ENCODE assay signal across 19 cellular contexts in genomic region chr15:63365004-63365555, GRCh38. TPM values are rescaled to one million over a fixed set of nuclear protein-coding genes. Genes with fewer than 3 reads are reported as not detected.
"Had no signal": no experiment of that assay in that cellular context is flagged by ENCODE, and none has a peak within 500 bp of the region (broad histone marks: within the 10 kb centered on the region; RNA-seq: fewer than 3 reads in every experiment).

No MANE protein-coding gene starts in this region.

- H3K4me3 ChIP-seq: smooth muscle cell had no signal

- H3K4me3 Mint-ChIP-seq: activated CD4-positive, alpha-beta memory T cell treated with anti-CD3 and anti-CD28 coated beads, Interleukin-2, amount 10 ng/mL, durations not matched to agents 7 days and 5 days; activated CD8-positive, alpha-beta memory T cell treated with anti-CD3 and anti-CD28 coated beads, Interleukin-2, amount 10 ng/mL, durations not matched to agents 7 days and 5 days; activated naive CD4-positive, alpha-beta T cell treated with anti-CD3 and anti-CD28 coated beads for 36 hours; activated T-helper 17 cell treated with anti-CD3 and anti-CD28 coated beads, Interleukin-2, amount 50 U/mL, for 72 hours; effector memory CD8-positive, alpha-beta T cell; immature natural killer cell; natural killer cell treated with Interleukin-12 subunit alpha and Interleukin-12 subunit beta and Interleukin-15 and Interleukin-18, amount 100 ng/mL, for 72 hours; stimulated activated memory B cell treated with anti-CD40 and anti-IgM and Interleukin-4, amounts not matched to agents 10 μg/mL and 1 μg/mL and 100 μg/mL, for 72 hours had no signal

- H3K4me2 ChIP-seq: smooth muscle cell had no signal

- H3K27ac Mint-ChIP-seq: activated CD4-positive, alpha-beta memory T cell treated with anti-CD3 and anti-CD28 coated beads, Interleukin-2, amount 10 ng/mL, durations not matched to agents 7 days and 5 days; activated CD8-positive, alpha-beta memory T cell treated with anti-CD3 and anti-CD28 coated beads, Interleukin-2, amount 10 ng/mL, durations not matched to agents 7 days and 5 days; activated naive CD4-positive, alpha-beta T cell treated with anti-CD3 and anti-CD28 coated beads for 36 hours; activated T-helper 17 cell treated with anti-CD3 and anti-CD28 coated beads, Interleukin-2, amount 50 U/mL, for 72 hours; effector memory CD8-positive, alpha-beta T cell; immature natural killer cell; natural killer cell treated with Interleukin-12 subunit alpha and Interleukin-12 subunit beta and Interleukin-15 and Interleukin-18, amount 100 ng/mL, for 72 hours; stimulated activated memory B cell treated with anti-CD40 and anti-IgM and Interleukin-4, amounts not matched to agents 10 μg/mL and 1 μg/mL and 100 μg/mL, for 72 hours had no signal

- DNase-seq: activated CD4-positive, alpha-beta memory T cell treated with anti-CD3 and anti-CD28 coated beads, Interleukin-2, amount 10 ng/mL, durations not matched to agents 7 days and 5 days; activated CD4-positive, alpha-beta T cell treated with anti-CD3 and anti-CD28 coated beads for 48 hours; activated CD4-positive, CD25-positive, alpha-beta regulatory T cell; activated CD8-positive, alpha-beta memory T cell treated with anti-CD3 and anti-CD28 coated beads, Interleukin-2, amount 10 ng/mL, durations not matched to agents 7 days and 5 days; activated naive CD4-positive, alpha-beta T cell treated with anti-CD3 and anti-CD28 coated beads for 36 hours; activated T-cell treated with anti-CD3 and anti-CD28 coated beads, Interleukin-2, amount 50 U/mL, for 1 hour; anterior cingulate cortex; effector memory CD8-positive, alpha-beta T cell; foreskin melanocyte; immature natural killer cell; kidney glomerular epithelial cell; stimulated activated CD4-positive, alpha-beta T cell treated with anti-CD3 and anti-CD28 coated beads, Interleukin-4, amount 100 ng/mL, for 24 hours; T1000 had no signal

- ATAC-seq: activated CD8-positive, alpha-beta memory T cell treated with anti-CD3 and anti-CD28 coated beads, Interleukin-2, amount 10 ng/mL, durations not matched to agents 7 days and 5 days; activated T-helper 17 cell treated with anti-CD3 and anti-CD28 coated beads, Interleukin-2, amount 50 U/mL, for 72 hours; effector memory CD8-positive, alpha-beta T cell; natural killer cell treated with Interleukin-12 subunit alpha and Interleukin-12 subunit beta and Interleukin-15 and Interleukin-18, amount 100 ng/mL, for 72 hours; sciatic nerve; stimulated activated memory B cell treated with anti-CD40 and anti-IgM and Interleukin-4, amounts not matched to agents 10 μg/mL and 1 μg/mL and 100 μg/mL, for 72 hours had no signal

- H3K27me3 Mint-ChIP-seq: stimulated activated memory B cell treated with anti-CD40 and anti-IgM and Interleukin-4, amounts not matched to agents 10 μg/mL and 1 μg/mL and 100 μg/mL, for 72 hours had no signal

- H3K36me3 Mint-ChIP-seq: activated CD8-positive, alpha-beta memory T cell treated with anti-CD3 and anti-CD28 coated beads, Interleukin-2, amount 10 ng/mL, durations not matched to agents 7 days and 5 days; immature natural killer cell; natural killer cell treated with Interleukin-12 subunit alpha and Interleukin-12 subunit beta and Interleukin-15 and Interleukin-18, amount 100 ng/mL, for 72 hours; stimulated activated memory B cell treated with anti-CD40 and anti-IgM and Interleukin-4, amounts not matched to agents 10 μg/mL and 1 μg/mL and 100 μg/mL, for 72 hours had no signal

- H3K9me3 Mint-ChIP-seq: activated CD4-positive, alpha-beta memory T cell treated with anti-CD3 and anti-CD28 coated beads, Interleukin-2, amount 10 ng/mL, durations not matched to agents 7 days and 5 days; activated naive CD4-positive, alpha-beta T cell treated with anti-CD3 and anti-CD28 coated beads for 36 hours; activated T-helper 17 cell treated with anti-CD3 and anti-CD28 coated beads, Interleukin-2, amount 50 U/mL, for 72 hours; effector memory CD8-positive, alpha-beta T cell; immature natural killer cell; natural killer cell treated with Interleukin-12 subunit alpha and Interleukin-12 subunit beta and Interleukin-15 and Interleukin-18, amount 100 ng/mL, for 72 hours; stimulated activated memory B cell treated with anti-CD40 and anti-IgM and Interleukin-4, amounts not matched to agents 10 μg/mL and 1 μg/mL and 100 μg/mL, for 72 hours had no signal

- H3K4me1 Mint-ChIP-seq: activated CD4-positive, alpha-beta memory T cell treated with anti-CD3 and anti-CD28 coated beads, Interleukin-2, amount 10 ng/mL, durations not matched to agents 7 days and 5 days; activated CD8-positive, alpha-beta memory T cell treated with anti-CD3 and anti-CD28 coated beads, Interleukin-2, amount 10 ng/mL, durations not matched to agents 7 days and 5 days; activated T-helper 17 cell treated with anti-CD3 and anti-CD28 coated beads, Interleukin-2, amount 50 U/mL, for 72 hours; immature natural killer cell had no signal

RNA-seq across cellular contexts. Expression of gene CA12, which starts 16.6 kb away (rescaled TPM):
- total RNA-seq: natural killer cell treated with Interleukin-12 subunit alpha and Interleukin-12 subunit beta and Interleukin-15 and Interleukin-18, amount 100 ng/mL, for 72 hours; T-helper 1 cell treated with Interleukin-12 subunit alpha and Interleukin-12 subunit beta and Interleukin-4 antibody, amounts not matched to agents 30 ng/mL and 1 ng/mL, for 36 hours had no signal
- polyA plus RNA-seq: immature natural killer cell had no signal
